In the genomic region with DNA sequence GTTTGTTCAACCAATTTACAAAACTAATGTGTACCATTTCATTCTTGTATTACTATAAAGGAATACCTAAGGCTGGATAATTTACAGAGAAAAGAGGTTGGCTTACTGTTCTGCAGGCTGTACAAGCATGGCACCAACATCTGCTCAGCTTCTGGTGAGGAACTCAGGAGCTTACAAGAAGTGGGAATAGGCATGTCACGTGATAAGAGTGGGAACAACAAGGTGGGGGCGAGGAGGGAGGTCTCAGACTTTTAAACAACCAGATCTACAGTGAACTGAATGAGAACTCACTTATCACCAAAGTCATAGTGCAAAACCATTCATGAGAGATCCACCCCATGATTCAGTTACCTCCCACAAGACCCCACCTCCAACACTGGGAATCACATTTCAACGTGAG, we compare ENCODE assay signal across 30 cellular contexts.
"Had no signal": no experiment of that assay in that cellular context is flagged by ENCODE, and none has a peak within 500 bp of the region (broad histone marks: within the 10 kb centered on the region; RNA-seq: fewer than 3 reads in every experiment).

No MANE protein-coding gene starts in this region.

- H3K36me3 ChIP-seq: left lung, lower lobe of right lung, neural progenitor cell, pancreas, prostate gland, sigmoid colon, spleen, suprapubic skin, thoracic aorta, tibial artery, upper lobe of right lung, uterus had no signal

- H3K27me3 Mint-ChIP-seq: naive thymus-derived CD8-positive, alpha-beta T cell; stimulated activated naive CD8-positive, alpha-beta T cell treated with anti-CD3 and anti-CD28 coated beads, Interleukin-15, Interleukin-2, amounts not matched to agents 100 ng/mL and 50 ng/mL, for 24 hours had no signal

- H3K9me3 Mint-ChIP-seq: nephron had no signal

- H3K4me3 ChIP-seq: left lung, lower lobe of right lung, neural progenitor cell, pancreas, prostate gland, sigmoid colon, spleen, suprapubic skin, thoracic aorta, tibial artery, upper lobe of right lung, uterus had no signal

- H3K4me1 Mint-ChIP-seq: immature natural killer cell; naive thymus-derived CD8-positive, alpha-beta T cell; nephron; neural progenitor cell; stimulated activated effector memory CD8-positive, alpha-beta T cell treated with anti-CD3 and anti-CD28 coated beads, Interleukin-12 subunit alpha, Interleukin-12 subunit beta, amount 100 ng/mL, for 72 hours had no signal

- H3K27ac ChIP-seq: left lung, lower lobe of right lung, neural progenitor cell, pancreas, prostate gland, sigmoid colon, spleen, suprapubic skin, thoracic aorta, tibial artery, upper lobe of right lung, uterus had no signal

- H2AFZ ChIP-seq: neural progenitor cell had no signal

- FAIRE-seq: islet of Langerhans, kidney, pancreas, small intestine had no signal

- H3K9me3 ChIP-seq: left lung, lower lobe of right lung, pancreas, prostate gland, sigmoid colon, thoracic aorta, upper lobe of right lung, uterus had no signal

- H3K4me1 ChIP-seq: left lung, lower lobe of right lung, neural progenitor cell, pancreas, prostate gland, sigmoid colon, spleen, suprapubic skin, tibial artery, upper lobe of right lung, uterus had no signal

- H3K36me3 Mint-ChIP-seq: naive thymus-derived CD8-positive, alpha-beta T cell; neural progenitor cell; stimulated activated effector memory CD8-positive, alpha-beta T cell treated with anti-CD3 and anti-CD28 coated beads, Interleukin-12 subunit alpha, Interleukin-12 subunit beta, amount 100 ng/mL, for 72 hours had no signal

- H3K4me3 Mint-ChIP-seq: immature natural killer cell; naive thymus-derived CD8-positive, alpha-beta T cell; nephron; neural progenitor cell; stimulated activated effector memory CD8-positive, alpha-beta T cell treated with anti-CD3 and anti-CD28 coated beads, Interleukin-12 subunit alpha, Interleukin-12 subunit beta, amount 100 ng/mL, for 72 hours; stimulated activated naive CD8-positive, alpha-beta T cell treated with anti-CD3 and anti-CD28 coated beads, Interleukin-15, Interleukin-2, amounts not matched to agents 100 ng/mL and 50 ng/mL, for 24 hours had no signal

- H3K9ac ChIP-seq: neural progenitor cell had no signal

- H3K27ac Mint-ChIP-seq: immature natural killer cell; naive thymus-derived CD8-positive, alpha-beta T cell; nephron; neural progenitor cell; stimulated activated effector memory CD8-positive, alpha-beta T cell treated with anti-CD3 and anti-CD28 coated beads, Interleukin-12 subunit alpha, Interleukin-12 subunit beta, amount 100 ng/mL, for 72 hours; stimulated activated naive CD8-positive, alpha-beta T cell treated with anti-CD3 and anti-CD28 coated beads, Interleukin-15, Interleukin-2, amounts not matched to agents 100 ng/mL and 50 ng/mL, for 24 hours had no signal

- ATAC-seq: left colon; left lung; lower lobe of right lung; naive thymus-derived CD8-positive, alpha-beta T cell; pancreas; right cardiac atrium; stimulated activated effector memory CD8-positive, alpha-beta T cell treated with anti-CD3 and anti-CD28 coated beads, Interleukin-12 subunit alpha, Interleukin-12 subunit beta, amount 100 ng/mL, for 72 hours; upper lobe of right lung had no signal

- DNase-seq: hypothalamus; immature natural killer cell; kidney; left colon; left lung; lower lobe of right lung; mammary epithelial cell; mesenchymal stem cell; naive thymus-derived CD8-positive, alpha-beta T cell; pancreas; posterior cingulate gyrus; retina; right cardiac atrium; sigmoid colon; small intestine; spleen; stimulated activated CD4-positive, alpha-beta T cell treated with anti-CD3 and anti-CD28 coated beads, Interleukin-4, amount 100 ng/mL, for 24 hours; stimulated activated naive CD4-positive, alpha-beta T cell; tibial artery; trophoblast cell; upper lobe of right lung; uterus had no signal

- H3K27me3 ChIP-seq: left lung, neural progenitor cell, pancreas, sigmoid colon, spleen, suprapubic skin, tibial artery, upper lobe of right lung, uterus had no signal

- H3K4me2 ChIP-seq: neural progenitor cell had no signal
